In the genomic region with DNA sequence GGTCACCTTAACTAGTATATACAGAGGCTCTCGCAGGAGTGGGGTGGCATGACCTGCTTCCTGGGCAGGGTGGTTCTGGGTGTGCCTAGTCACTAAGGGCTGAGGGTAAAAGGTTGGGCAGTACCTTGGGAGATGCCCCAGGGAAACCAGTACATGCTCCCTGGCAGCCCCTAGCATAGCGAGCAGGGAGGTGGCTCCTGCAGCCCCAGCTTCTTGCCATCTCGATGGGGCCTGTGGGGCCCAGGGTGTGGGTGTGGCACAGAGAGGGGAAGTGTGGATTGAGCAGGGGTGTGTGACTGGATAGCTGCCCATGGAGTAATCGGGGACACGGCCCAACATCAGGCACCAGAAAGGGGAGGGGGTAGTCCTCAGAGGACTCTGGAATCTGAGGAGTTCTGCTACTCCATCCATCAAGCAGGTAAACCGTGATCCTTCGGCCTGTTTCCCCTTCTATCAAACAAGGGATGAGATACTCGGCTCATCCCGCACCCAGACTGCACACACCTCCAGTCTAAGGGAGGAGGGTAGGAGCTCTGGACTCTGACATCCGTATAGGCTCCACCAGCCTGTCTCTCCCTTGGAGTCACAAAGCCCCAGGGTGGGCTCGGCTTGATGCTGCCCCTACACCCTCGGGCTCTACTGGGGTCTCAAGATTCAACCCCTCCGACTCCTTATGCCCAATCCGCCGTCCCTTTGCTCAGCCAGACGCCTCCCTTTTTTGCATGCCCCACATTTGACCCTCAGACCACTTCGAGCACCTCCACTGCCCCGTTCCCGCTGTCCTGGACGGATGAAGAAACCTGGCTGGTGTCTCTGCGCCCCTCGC, we compare ENCODE assay signal across 1 cellular context.
TF ChIP-seq lines count a peak whose summit lies in the region.

No MANE protein-coding gene starts in this region.

TF ChIP-seq in GM23338, 12 proteins besides CTCF, POLR2A, EP300 and RAD21 (continued from another document):
- TF ChIP-seq, protein P1, sequence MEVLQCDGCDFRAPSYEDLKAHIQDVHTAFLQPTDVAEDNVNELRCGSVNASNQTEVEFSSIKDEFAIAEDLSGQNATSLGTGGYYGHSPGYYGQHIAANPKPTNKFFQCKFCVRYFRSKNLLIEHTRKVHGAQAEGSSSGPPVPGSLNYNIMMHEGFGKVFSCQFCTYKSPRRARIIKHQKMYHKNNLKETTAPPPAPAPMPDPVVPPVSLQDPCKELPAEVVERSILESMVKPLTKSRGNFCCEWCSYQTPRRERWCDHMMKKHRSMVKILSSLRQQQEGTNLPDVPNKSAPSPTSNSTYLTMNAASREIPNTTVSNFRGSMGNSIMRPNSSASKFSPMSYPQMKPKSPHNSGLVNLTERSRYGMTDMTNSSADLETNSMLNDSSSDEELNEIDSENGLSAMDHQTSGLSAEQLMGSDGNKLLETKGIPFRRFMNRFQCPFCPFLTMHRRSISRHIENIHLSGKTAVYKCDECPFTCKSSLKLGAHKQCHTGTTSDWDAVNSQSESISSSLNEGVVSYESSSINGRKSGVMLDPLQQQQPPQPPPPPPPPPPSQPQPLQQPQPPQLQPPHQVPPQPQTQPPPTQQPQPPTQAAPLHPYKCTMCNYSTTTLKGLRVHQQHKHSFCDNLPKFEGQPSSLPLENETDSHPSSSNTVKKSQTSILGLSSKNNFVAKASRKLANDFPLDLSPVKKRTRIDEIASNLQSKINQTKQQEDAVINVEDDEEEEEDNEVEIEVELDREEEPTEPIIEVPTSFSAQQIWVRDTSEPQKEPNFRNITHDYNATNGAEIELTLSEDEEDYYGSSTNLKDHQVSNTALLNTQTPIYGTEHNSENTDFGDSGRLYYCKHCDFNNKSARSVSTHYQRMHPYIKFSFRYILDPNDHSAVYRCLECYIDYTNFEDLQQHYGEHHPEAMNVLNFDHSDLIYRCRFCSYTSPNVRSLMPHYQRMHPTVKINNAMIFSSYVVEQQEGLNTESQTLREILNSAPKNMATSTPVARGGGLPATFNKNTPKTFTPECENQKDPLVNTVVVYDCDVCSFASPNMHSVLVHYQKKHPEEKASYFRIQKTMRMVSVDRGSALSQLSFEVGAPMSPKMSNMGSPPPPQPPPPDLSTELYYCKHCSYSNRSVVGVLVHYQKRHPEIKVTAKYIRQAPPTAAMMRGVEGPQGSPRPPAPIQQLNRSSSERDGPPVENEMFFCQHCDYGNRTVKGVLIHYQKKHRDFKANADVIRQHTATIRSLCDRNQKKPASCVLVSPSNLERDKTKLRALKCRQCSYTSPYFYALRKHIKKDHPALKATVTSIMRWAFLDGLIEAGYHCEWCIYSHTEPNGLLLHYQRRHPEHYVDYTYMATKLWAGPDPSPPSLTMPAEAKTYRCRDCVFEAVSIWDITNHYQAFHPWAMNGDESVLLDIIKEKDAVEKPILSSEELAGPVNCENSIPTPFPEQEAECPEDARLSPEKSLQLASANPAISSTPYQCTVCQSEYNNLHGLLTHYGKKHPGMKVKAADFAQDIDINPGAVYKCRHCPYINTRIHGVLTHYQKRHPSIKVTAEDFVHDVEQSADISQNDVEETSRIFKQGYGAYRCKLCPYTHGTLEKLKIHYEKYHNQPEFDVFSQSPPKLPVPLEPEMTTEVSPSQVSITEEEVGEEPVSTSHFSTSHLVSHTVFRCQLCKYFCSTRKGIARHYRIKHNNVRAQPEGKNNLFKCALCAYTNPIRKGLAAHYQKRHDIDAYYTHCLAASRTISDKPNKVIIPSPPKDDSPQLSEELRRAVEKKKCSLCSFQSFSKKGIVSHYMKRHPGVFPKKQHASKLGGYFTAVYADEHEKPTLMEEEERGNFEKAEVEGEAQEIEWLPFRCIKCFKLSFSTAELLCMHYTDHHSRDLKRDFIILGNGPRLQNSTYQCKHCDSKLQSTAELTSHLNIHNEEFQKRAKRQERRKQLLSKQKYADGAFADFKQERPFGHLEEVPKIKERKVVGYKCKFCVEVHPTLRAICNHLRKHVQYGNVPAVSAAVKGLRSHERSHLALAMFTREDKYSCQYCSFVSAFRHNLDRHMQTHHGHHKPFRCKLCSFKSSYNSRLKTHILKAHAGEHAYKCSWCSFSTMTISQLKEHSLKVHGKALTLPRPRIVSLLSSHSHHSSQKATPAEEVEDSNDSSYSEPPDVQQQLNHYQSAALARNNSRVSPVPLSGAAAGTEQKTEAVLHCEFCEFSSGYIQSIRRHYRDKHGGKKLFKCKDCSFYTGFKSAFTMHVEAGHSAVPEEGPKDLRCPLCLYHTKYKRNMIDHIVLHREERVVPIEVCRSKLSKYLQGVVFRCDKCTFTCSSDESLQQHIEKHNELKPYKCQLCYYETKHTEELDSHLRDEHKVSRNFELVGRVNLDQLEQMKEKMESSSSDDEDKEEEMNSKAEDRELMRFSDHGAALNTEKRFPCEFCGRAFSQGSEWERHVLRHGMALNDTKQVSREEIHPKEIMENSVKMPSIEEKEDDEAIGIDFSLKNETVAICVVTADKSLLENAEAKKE (CRISPR knock-in tag; IDR thresholded peaks at IDR 0.05): no peak
- no peak for TF ChIP-seq ZNF331 (CRISPR knock-in tag; IDR thresholded peaks at IDR 0.05; ENCODE audit: low read depth)
- TF ChIP-seq EZH2 (IDR thresholded peaks at IDR 0.05; ENCODE audit: low read depth, unreplicated experiment): no peak
- no peak for TF ChIP-seq ZNF114 (CRISPR knock-in tag; IDR thresholded peaks at IDR 0.05)
- TF ChIP-seq JUNB (IDR thresholded peaks at IDR 0.05; ENCODE audit: unreplicated experiment): no peak
- TF ChIP-seq, protein P2, sequence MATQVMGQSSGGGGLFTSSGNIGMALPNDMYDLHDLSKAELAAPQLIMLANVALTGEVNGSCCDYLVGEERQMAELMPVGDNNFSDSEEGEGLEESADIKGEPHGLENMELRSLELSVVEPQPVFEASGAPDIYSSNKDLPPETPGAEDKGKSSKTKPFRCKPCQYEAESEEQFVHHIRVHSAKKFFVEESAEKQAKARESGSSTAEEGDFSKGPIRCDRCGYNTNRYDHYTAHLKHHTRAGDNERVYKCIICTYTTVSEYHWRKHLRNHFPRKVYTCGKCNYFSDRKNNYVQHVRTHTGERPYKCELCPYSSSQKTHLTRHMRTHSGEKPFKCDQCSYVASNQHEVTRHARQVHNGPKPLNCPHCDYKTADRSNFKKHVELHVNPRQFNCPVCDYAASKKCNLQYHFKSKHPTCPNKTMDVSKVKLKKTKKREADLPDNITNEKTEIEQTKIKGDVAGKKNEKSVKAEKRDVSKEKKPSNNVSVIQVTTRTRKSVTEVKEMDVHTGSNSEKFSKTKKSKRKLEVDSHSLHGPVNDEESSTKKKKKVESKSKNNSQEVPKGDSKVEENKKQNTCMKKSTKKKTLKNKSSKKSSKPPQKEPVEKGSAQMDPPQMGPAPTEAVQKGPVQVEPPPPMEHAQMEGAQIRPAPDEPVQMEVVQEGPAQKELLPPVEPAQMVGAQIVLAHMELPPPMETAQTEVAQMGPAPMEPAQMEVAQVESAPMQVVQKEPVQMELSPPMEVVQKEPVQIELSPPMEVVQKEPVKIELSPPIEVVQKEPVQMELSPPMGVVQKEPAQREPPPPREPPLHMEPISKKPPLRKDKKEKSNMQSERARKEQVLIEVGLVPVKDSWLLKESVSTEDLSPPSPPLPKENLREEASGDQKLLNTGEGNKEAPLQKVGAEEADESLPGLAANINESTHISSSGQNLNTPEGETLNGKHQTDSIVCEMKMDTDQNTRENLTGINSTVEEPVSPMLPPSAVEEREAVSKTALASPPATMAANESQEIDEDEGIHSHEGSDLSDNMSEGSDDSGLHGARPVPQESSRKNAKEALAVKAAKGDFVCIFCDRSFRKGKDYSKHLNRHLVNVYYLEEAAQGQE (IDR thresholded peaks at IDR 0.05; ENCODE audit: unreplicated experiment): no peak
- no peak for TF ChIP-seq ETS1 (IDR thresholded peaks at IDR 0.05)
- no peak for TF ChIP-seq CREB1 (CRISPR knock-in tag; IDR thresholded peaks at IDR 0.05; ENCODE audit: low read depth)
- TF ChIP-seq EZH2phosphoT487 (IDR thresholded peaks at IDR 0.05; ENCODE audit: unreplicated experiment): no peak
- no peak for TF ChIP-seq STAT1 (IDR thresholded peaks at IDR 0.05; ENCODE audit: unreplicated experiment)
- TF ChIP-seq POLR2AphosphoS5 (IDR thresholded peaks at IDR 0.05; ENCODE audit: low read depth): no peak
